Comparison of ENCODE assay signal across 28 cellular contexts in the genomic region with DNA sequence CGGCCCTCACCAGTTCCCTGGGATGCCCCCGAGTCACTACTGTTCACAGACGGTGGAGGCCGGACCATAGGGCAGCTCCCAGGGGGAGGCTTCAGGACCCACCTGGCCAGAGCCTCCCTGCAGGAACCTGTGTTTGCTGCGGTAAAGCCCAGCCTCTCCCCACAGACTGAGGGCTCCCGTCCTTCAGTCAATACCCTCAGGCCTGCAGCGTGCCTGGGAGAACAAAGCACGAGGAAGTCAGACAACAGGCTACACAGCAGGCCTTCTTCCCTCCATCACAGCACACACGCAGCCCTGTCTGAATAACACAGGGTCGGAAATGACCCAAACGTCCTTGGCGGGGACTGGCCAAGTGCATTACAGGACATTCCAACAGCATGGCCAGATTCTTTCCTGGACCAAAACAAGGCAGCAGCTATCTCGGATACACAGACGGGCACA. TPM values are rescaled to one million over a fixed set of nuclear protein-coding genes. Genes with fewer than 3 reads are reported as not detected.
DNase-seq lines count a peak whose midpoint lies in the region; ATAC-seq and TF ChIP-seq lines count a peak whose summit lies in the region.
"Had no signal": no experiment of that assay in that cellular context is flagged by ENCODE, and none has a peak within 500 bp of the region (broad histone marks: within the 10 kb centered on the region; RNA-seq: fewer than 3 reads in every experiment).

No MANE protein-coding gene starts in this region.

- no peaks in the 10 kb centered on the region for H4K20me1 ChIP-seq in GM23248 (ENCODE audit: insufficient read depth)

- H3K9ac ChIP-seq in iPS-18a (ENCODE audit: low read length) (no peak overlapping the region), GM23248 (no peak overlapping the region)

- no peak overlapping the region for H2AFZ ChIP-seq in GM23248

- H3K4me3 ChIP-seq in iPS-18a (ENCODE audit: low read length), result no peak overlapping the region
- no peak overlapping the region for H3K4me3 ChIP-seq in GM23248
- no peak overlapping the region for H3K4me3 ChIP-seq in thyroid gland (replicated peaks in 1 of 3)
- H3K4me3 ChIP-seq: dorsolateral prefrontal cortex, lung, MG63, mucosa of descending colon, pancreas, tibial nerve had no signal

- DNase-seq in COR-L47 (lab: John Stamatoyannopoulos, UW), result peak; percentile 6
- peak; percentile 78 for DNase-seq in NCI-H345 (lab: John Stamatoyannopoulos, UW)
- no peak for DNase-seq in Right ventricle myocardium superior
- no peak for DNase-seq in GM23248
- DNase-seq in thyroid gland, result no peak
- DNase-seq: 8988T; activated CD4-positive, alpha-beta T cell treated with anti-CD3 and anti-CD28 coated beads, Interleukin-2, amount 10 ng/mL, durations not matched to agents 24 days and 14 days; activated gamma-delta T cell; activated naive CD8-positive, alpha-beta T cell treated with anti-CD3 and anti-CD28 coated beads, Interleukin-2, amount 50 U/mL, for 24 hours; activated T-cell treated with anti-CD3 and anti-CD28 coated beads, Interleukin-2, amount 50 U/mL, for 1 hour; dorsolateral prefrontal cortex; GOT3; KG1; MG63; mucosa of descending colon; NCI-H1105 treated with DMSO at 0.1 percent for 48 hours; pancreas; retina had no signal

- H3K9me2 ChIP-seq in GM23248 (ENCODE audit: insufficient read depth), result no peaks in the 10 kb centered on the region

- H3K9me3 ChIP-seq in iPS-18a (ENCODE audit: control insufficient read depth, low read depth, low read length), result no peaks in the 10 kb centered on the region
- no peaks in the 10 kb centered on the region for H3K9me3 ChIP-seq in GM23248 (ENCODE audit: low read depth)
- no peaks in the 10 kb centered on the region for H3K9me3 ChIP-seq in thyroid gland
- H3K9me3 ChIP-seq: MG63, mucosa of descending colon, pancreas, tibial nerve had no signal

- 71 to 78% methylated on average over 14 of the region's 14 CpGs for WGBS in GM23248 (ENCODE audit: low coverage in 1 of 2, low lambda C conversion rate in 2 of 2, missing lambda C conversion rate in 2 of 2), 2 experiments
- 80 to 91% methylated on average over 14 of the region's 14 CpGs for WGBS in thyroid gland, 2 donors

- H3K27me3 ChIP-seq in iPS-18a (ENCODE audit: control insufficient read depth, insufficient read depth, low read length) (peaks cover 7% of the 10 kb centered on the region), GM23248 (replicated peaks; ENCODE audit: insufficient read depth) (no peaks in the 10 kb centered on the region), thyroid gland (no peaks in the 10 kb centered on the region)
- H3K27me3 ChIP-seq: dorsolateral prefrontal cortex, MG63, tibial nerve had no signal

- no peak for TF ChIP-seq POLR2A in thyroid gland (IDR thresholded peaks at IDR 0.05)

- no peaks in the 10 kb centered on the region for H3K36me3 ChIP-seq in iPS-18a (ENCODE audit: control insufficient read depth, low read depth, low read length)
- no peaks in the 10 kb centered on the region for H3K36me3 ChIP-seq in GM23248 (ENCODE audit: low read depth)
- H3K36me3 ChIP-seq in thyroid gland, result no peaks in the 10 kb centered on the region
- H3K36me3 ChIP-seq: pancreas, tibial nerve had no signal

- H3K79me2 ChIP-seq in GM23248 (ENCODE audit: insufficient read depth), result no peaks in the 10 kb centered on the region

- H3K4me2 ChIP-seq in GM23248 (ENCODE audit: unreplicated experiment), result no peak overlapping the region

- H3F3A ChIP-seq in GM23248 (ENCODE audit: insufficient read depth), result no peaks in the 10 kb centered on the region

- in situ Hi-C loops in GM23248 (cut with MboI), result loop anchor here (10.0 kb wide), 1 partner anchor 271 kb away; no protein-coding TSS in a partner anchor

- no peak for TF ChIP-seq CTCF in thyroid gland (IDR thresholded peaks at IDR 0.05)

- H3K27ac ChIP-seq in iPS-18a (ENCODE audit: low read length), result peak overlapping the region; percentile 79
- H3K27ac ChIP-seq in GM23248, result no peak overlapping the region
- H3K27ac ChIP-seq in thyroid gland, result no peak overlapping the region
- H3K27ac ChIP-seq: dorsolateral prefrontal cortex, pancreas, tibial nerve, VCaP had no signal

- intact Hi-C loops in Right ventricle myocardium superior (cut with DNase I) (no loop called here), thyroid gland (cut with DNase I) (no loop called here)

- H3K4me1 ChIP-seq in iPS-18a (ENCODE audit: control insufficient read depth, low read depth, low read length), result peaks cover 25% of the 10 kb centered on the region
- H3K4me1 ChIP-seq in GM23248 (ENCODE audit: insufficient read depth), result no peaks in the 10 kb centered on the region
- H3K4me1 ChIP-seq in thyroid gland, result peaks cover 5 to 24% of the 10 kb centered on the region in 2 donors
- H3K4me1 ChIP-seq: pancreas, tibial nerve had no signal

- ATAC-seq in Right ventricle myocardium superior (ENCODE audit: poor library complexity) (peak; percentile 77), GM19452 (IDR thresholded peaks at IDR 0.05; ENCODE audit: unreplicated experiment) (no peak), HG03432 (IDR thresholded peaks at IDR 0.05; ENCODE audit: unreplicated experiment) (no peak)
- ATAC-seq: activated naive CD8-positive, alpha-beta T cell treated with anti-CD3 and anti-CD28 coated beads, Interleukin-2, amount 50 U/mL, for 24 hours; mucosa of descending colon; pancreas; SK-N-SH treated with all-trans-retinoic acid at 6 μM for 48 hours had no signal

RNA-seq across cellular contexts. Expression of a gene that starts 34.4 kb away (rescaled TPM):
- total RNA-seq in Right ventricle myocardium superior (18.8 TPM), thyroid gland (100 to 1,000 TPM in 2 of 4 donors, 10 to 100 TPM in 2; 76.6 to 108 (median 95.7) TPM)
- total RNA-seq in GM23248 (2014; rRNA removed; shearing (Covaris generic)), result not detected in 2 replicates
- polyA plus RNA-seq in GM23248 (2016; fragmentation: Nextera tagmentation; extraction: Ambion mirVana), result not detected in 2 replicates
- total RNA-seq: glomerular endothelial cell, HT-29, NCI-H460 had no signal

Comparison
In these comparisons a context has a peak if more than half of its experiments do, and no peak if none do; other contexts are left out.
1. DNase-seq: peak in COR-L47 (single experiment) and NCI-H345 (single experiment); none in Right ventricle myocardium superior (single experiment), GM23248 (single experiment) and thyroid gland (0 of 2).
2. RNA of a gene that starts 34.4 kb away (total RNA-seq): 76.6 to 108 TPM in thyroid gland and 18.8 TPM in Right ventricle myocardium superior (single experiment); not detected in GM23248; every median in the first group is over 10 times any median in the second.